9 cellular contexts compared by ENCODE assay signal in the genomic region with DNA sequence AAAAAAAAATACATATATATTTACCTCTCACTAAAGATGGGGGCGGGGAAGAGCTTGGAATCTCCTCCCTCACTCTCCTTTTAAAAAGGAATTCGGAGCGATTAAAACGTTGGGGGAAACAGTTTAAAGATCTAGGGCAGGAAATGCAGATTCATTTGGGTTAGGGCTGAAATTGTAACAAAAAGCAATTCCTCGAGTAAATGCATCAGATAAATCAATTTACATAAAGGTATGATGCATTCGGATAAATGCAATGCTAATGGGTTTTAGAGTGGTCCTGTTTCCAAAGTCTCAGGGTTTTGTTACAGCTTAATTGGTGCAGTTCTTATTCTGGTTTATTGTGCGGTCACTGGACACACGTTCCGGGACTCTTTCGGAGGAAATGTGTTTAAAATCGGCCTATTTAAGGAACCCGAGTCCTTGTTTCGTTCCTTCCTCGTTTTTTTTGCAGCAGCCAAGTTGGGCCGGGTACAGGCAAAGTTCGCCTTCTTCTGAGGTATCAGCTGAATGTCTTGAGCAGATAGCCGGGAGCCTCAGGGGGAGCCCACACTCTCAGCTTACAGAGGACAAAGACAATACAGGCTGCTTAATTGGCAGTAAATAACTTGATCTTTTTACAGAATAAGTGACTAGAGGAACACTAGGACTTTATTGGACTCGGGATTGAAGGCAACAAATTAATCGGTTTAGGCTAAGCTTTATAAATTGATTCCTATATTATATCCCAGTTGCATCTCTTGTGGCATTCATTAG. TPM values are rescaled to one million over a fixed set of nuclear protein-coding genes. Genes with fewer than 3 reads are reported as not detected.
A peak's percentile ranks its signal among the peaks of the same experiment; 100 is the strongest.
DNase-seq lines count a peak whose midpoint lies in the region; ATAC-seq and TF ChIP-seq lines count a peak whose summit lies in the region.
"Had no signal": no experiment of that assay in that cellular context is flagged by ENCODE, and none has a peak within 500 bp of the region (broad histone marks: within the 10 kb centered on the region; RNA-seq: fewer than 3 reads in every experiment).

No MANE protein-coding gene starts in this region.

- H3K4me1 Mint-ChIP-seq in activated naive CD8-positive, alpha-beta T cell treated with anti-CD3 and anti-CD28 coated beads, Interleukin-2, amount 50 U/mL, for 24 hours: peaks cover 55% of the 10 kb centered on the region

- no peak for TF ChIP-seq CTCF in NB4 (IDR thresholded peaks at IDR 0.05; ENCODE audit: low read depth, low read length)

- no peaks in the 10 kb centered on the region for H3K9me3 Mint-ChIP-seq in activated naive CD8-positive, alpha-beta T cell treated with anti-CD3 and anti-CD28 coated beads, Interleukin-2, amount 50 U/mL, for 24 hours
- H3K9me3 Mint-ChIP-seq: activated naive CD4-positive, alpha-beta T cell treated with anti-CD3 and anti-CD28 coated beads, Interleukin-2, amount 50 U/mL, for 72 hours had no signal

- H3K4me3 ChIP-seq in NB4 (ENCODE audit: low read depth, low read length): peak overlapping the region; percentile 67

- peak overlapping the region; percentile 85 for H3K4me3 Mint-ChIP-seq in activated naive CD8-positive, alpha-beta T cell treated with anti-CD3 and anti-CD28 coated beads, Interleukin-2, amount 50 U/mL, for 24 hours

- H3K27ac Mint-ChIP-seq in activated naive CD8-positive, alpha-beta T cell treated with anti-CD3 and anti-CD28 coated beads, Interleukin-2, amount 50 U/mL, for 24 hours: peak overlapping the region; percentile 78

- intact Hi-C loops in left cardiac atrium (cut with DNase I): loop anchor here in 1 of 2 donors (10.0 kb wide), 1 partner anchor 354 kb away; no protein-coding TSS in a partner anchor

- peaks cover 18% of the 10 kb centered on the region for H3K36me3 Mint-ChIP-seq in activated naive CD8-positive, alpha-beta T cell treated with anti-CD3 and anti-CD28 coated beads, Interleukin-2, amount 50 U/mL, for 24 hours (ENCODE audit: low read depth)

- peak; percentile 21 for DNase-seq in NCI-H1694 treated with DMSO at 0.1 percent for 48 hours (lab: John Stamatoyannopoulos, UW)
- no peak for DNase-seq in NCI-H1694 (lab: John Stamatoyannopoulos, UW)
- DNase-seq in NB4 (ENCODE audit: low read depth): peak; percentile 62
- DNase-seq in activated naive CD8-positive, alpha-beta T cell treated with anti-CD3 and anti-CD28 coated beads, Interleukin-2, amount 50 U/mL, for 24 hours: peak; percentile 16
- peak; percentile 24 for DNase-seq in left cardiac atrium
- DNase-seq in pons (ENCODE audit: low spot score): peak; percentile 64
- DNase-seq in cerebellar nuclear complex (lab: John Stamatoyannopoulos, UW): no peak
- no peak for DNase-seq in NCI-H1048 (lab: John Stamatoyannopoulos, UW)

- no peak for TF ChIP-seq POLR2A in NB4 (IDR thresholded peaks at IDR 0.05; ENCODE audit: extremely low read depth, insufficient read length)

- no peak for ATAC-seq in activated naive CD8-positive, alpha-beta T cell treated with anti-CD3 and anti-CD28 coated beads, Interleukin-2, amount 50 U/mL, for 24 hours
- ATAC-seq in left cardiac atrium: no peak
- ATAC-seq: activated naive CD4-positive, alpha-beta T cell treated with anti-CD3 and anti-CD28 coated beads, Interleukin-2, amount 50 U/mL, for 72 hours had no signal

- peaks cover 6% of the 10 kb centered on the region for H3K27me3 Mint-ChIP-seq in activated naive CD8-positive, alpha-beta T cell treated with anti-CD3 and anti-CD28 coated beads, Interleukin-2, amount 50 U/mL, for 24 hours

RNA-seq across cellular contexts. Expression of a gene that starts 1.7 kb away (rescaled TPM):
- 10 to 100 TPM; 43.2 to 50.6 TPM for total RNA-seq in left cardiac atrium

Comparison
In these comparisons a context has a peak if more than half of its experiments do, and no peak if none do; other contexts are left out.
1. DNase-seq: peak in NCI-H1694 treated with DMSO at 0.1 percent for 48 hours (single experiment), NB4 (single experiment), activated naive CD8-positive, alpha-beta T cell treated with anti-CD3 and anti-CD28 coated beads, Interleukin-2, amount 50 U/mL, for 24 hours (single experiment), left cardiac atrium (single experiment) and pons (single experiment); none in NCI-H1694 (single experiment), cerebellar nuclear complex (0 of 2) and NCI-H1048 (single experiment).